19 cellular contexts compared by ENCODE assay signal in genomic region chr9:37645903-37646506, GRCh38. TPM values are rescaled to one million over a fixed set of nuclear protein-coding genes. Genes with fewer than 3 reads are reported as not detected.
"Had no signal": no experiment of that assay in that cellular context is flagged by ENCODE, and none has a peak within 500 bp of the region (broad histone marks: within the 10 kb centered on the region; RNA-seq: fewer than 3 reads in every experiment).

No MANE protein-coding gene starts in this region.

- H3K9me3 ChIP-seq: body of pancreas, spleen, tibial artery had no signal

- H3K27ac ChIP-seq: body of pancreas, cardiac muscle cell, epithelial cell of prostate, neural progenitor cell, spleen, tibial artery had no signal

- H3K4me3 ChIP-seq: body of pancreas, cardiac muscle cell, neural progenitor cell, spleen, tibial artery had no signal

- ATAC-seq: body of pancreas; naive thymus-derived CD8-positive, alpha-beta T cell; stimulated activated naive CD8-positive, alpha-beta T cell treated with anti-CD3 and anti-CD28 coated beads, Interleukin-15, Interleukin-2, amounts not matched to agents 100 U/mL and 50 U/mL, for 24 hours; WTC11 had no signal

- H3K27me3 ChIP-seq: body of pancreas had no signal

- H3K36me3 ChIP-seq: cardiac muscle cell, neural progenitor cell, spleen, tibial artery had no signal

- H3K4me1 ChIP-seq: neural progenitor cell had no signal

- DNase-seq: activated gamma-delta T cell treated with Interleukin-2 at 50 U/mL for 16 hours; activated T-cell treated with anti-CD3 and anti-CD28 coated beads, Interleukin-2, amount 50 U/mL, for 1 hour; anterior cingulate cortex; body of pancreas; mammary epithelial cell; naive thymus-derived CD8-positive, alpha-beta T cell; retina; spleen; stimulated activated CD4-positive, alpha-beta T cell treated with anti-CD3 and anti-CD28 coated beads, Interleukin-4, amount 100 ng/mL, for 4 hours; stimulated activated naive CD8-positive, alpha-beta T cell treated with anti-CD3 and anti-CD28 coated beads, Interleukin-15, Interleukin-2, amounts not matched to agents 100 U/mL and 50 U/mL, for 24 hours; substantia nigra; T-helper 9 cell; tibial artery had no signal

RNA-seq across cellular contexts. Expression of gene FRMPD1, which starts 4.7 kb away (rescaled TPM):
- total RNA-seq: chondrocyte; fibroblast of villous mesenchyme; naive thymus-derived CD8-positive, alpha-beta T cell had no signal
- polyA plus RNA-seq: naive thymus-derived CD8-positive, alpha-beta T cell had no signal
